In genomic region chr3:64495413-64495812, GRCh38 we compare ENCODE assay signal across 6 cellular contexts.
"Had no signal": no experiment of that assay in that cellular context is flagged by ENCODE, and none has a peak within 500 bp of the region (broad histone marks: within the 10 kb centered on the region; RNA-seq: fewer than 3 reads in every experiment).

No MANE protein-coding gene starts in this region.

- H3K4me3 ChIP-seq: GM23338 had no signal

- ATAC-seq: GM23338 had no signal

- DNase-seq: H9, HCEC 1CT, Karpas-422, KBM-7 had no signal

- H3K4me2 ChIP-seq: GM23338, KMS-11 had no signal

- H3K9ac ChIP-seq: KMS-11 had no signal

- H2AFZ ChIP-seq: GM23338 had no signal

- H3K27ac ChIP-seq: KMS-11 had no signal
